ENCODE assay signal across 10 cellular contexts in the genomic region with DNA sequence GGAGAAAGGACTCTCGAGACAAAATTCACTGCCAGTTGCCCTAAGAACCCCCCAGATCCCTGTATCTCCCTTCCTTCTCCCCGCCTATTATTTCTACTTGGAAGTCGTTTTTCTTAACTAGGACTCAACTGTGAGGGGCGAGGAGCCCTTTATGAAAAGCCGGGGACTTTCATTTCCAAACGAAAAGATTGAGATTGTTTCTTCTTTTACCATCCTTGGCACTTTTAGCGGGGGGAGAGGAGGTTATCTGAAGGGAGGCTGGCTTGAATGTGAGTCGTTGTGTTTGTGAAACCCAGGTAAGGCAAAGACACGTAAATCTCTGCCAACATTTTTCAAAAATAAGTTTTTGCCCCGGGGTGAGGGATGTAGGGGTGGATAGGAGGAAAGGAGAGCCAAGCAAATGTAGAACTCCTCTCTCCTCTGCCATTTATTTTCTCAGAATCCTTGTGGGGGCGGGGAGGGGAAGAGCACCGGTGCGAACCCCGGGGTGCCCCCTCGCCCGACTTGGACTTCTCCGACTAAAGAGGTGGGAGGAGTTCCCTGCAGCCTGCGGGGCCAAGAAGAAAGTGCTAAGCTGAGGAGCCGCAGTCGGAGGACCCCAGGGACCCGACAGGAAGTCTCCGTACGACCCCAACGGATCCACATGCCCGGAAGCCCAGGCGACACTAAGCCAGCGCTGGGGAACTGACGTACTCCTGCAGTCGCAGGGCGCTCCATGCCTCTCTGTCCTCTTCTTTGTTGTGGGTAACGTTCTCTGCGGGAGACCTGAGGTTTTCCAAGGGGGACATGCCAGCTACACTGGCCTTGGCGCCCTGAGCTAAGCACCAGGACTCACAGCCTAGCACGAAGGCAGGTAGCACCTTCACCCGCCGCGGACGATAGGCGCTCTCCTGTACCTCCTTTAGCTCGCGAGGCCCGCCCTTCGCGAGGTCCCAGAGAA. TPM values are rescaled to one million over a fixed set of nuclear protein-coding genes. Genes with fewer than 3 reads are reported as not detected.
DNase-seq lines count a peak whose midpoint lies in the region; ATAC-seq and TF ChIP-seq lines count a peak whose summit lies in the region.
"Had no signal": no experiment of that assay in that cellular context is flagged by ENCODE, and none has a peak within 500 bp of the region (broad histone marks: within the 10 kb centered on the region; RNA-seq: fewer than 3 reads in every experiment).

No MANE protein-coding gene starts in this region.

- intact Hi-C loops in A673 (cut with micrococcal nuclease; ENCODE audit: unreplicated experiment): loop anchor here (5.0 kb wide), 1 partner anchor 50 kb away; no protein-coding TSS in a partner anchor

- ATAC-seq in naive B cell (ENCODE audit: low read depth in 2 of 2) (no peak), GM21786 (IDR thresholded peaks at IDR 0.05; ENCODE audit: unreplicated experiment) (no peak)
- ATAC-seq: T-cell had no signal

- no peaks in the 10 kb centered on the region for H3K9me3 ChIP-seq in A673 (ENCODE audit: low read depth, low read length, poor library complexity, severe bottlenecking)
- H3K9me3 ChIP-seq in CD8-positive, alpha-beta memory T cell (ENCODE audit: low read length): no peaks in the 10 kb centered on the region

- H3K4me3 Mint-ChIP-seq in CD8-positive, alpha-beta memory T cell: peak overlapping the region in 4 of 7 donors; percentile 3 to 38 (median 28)
- H3K4me3 Mint-ChIP-seq in naive B cell: peak overlapping the region in 7 of 8 donors; percentile 9 to 83 (median 42)
- H3K4me3 Mint-ChIP-seq in immature natural killer cell: peak overlapping the region in 1 of 5 donors; percentile 34

- H3K4me1 Mint-ChIP-seq in CD8-positive, alpha-beta memory T cell: peaks cover 29 to 52% (median 29%) of the 10 kb centered on the region in 3 donors
- H3K4me1 Mint-ChIP-seq in naive B cell (peaks cover 19 to 50% (median 31%) of the 10 kb centered on the region in 3 donors), immature natural killer cell (peaks cover 3 to 5% of the 10 kb centered on the region in 2 donors)

- H3K4me3 ChIP-seq in A673 (ENCODE audit: low read depth, low read length, poor library complexity, severe bottlenecking) (peak overlapping the region; percentile 10), cardiac fibroblast (replicated peaks in 1 of 2; ENCODE audit: low read depth in 2 of 2, low read length in 2 of 2) (peak overlapping the region; percentile 60 to 62)
- no peak overlapping the region for H3K4me3 ChIP-seq in CD8-positive, alpha-beta memory T cell (ENCODE audit: low read length)

- H3K9me3 Mint-ChIP-seq in CD8-positive, alpha-beta memory T cell: no peaks in the 10 kb centered on the region
- H3K9me3 Mint-ChIP-seq in naive B cell (peaks cover 0 to 7% (median 0%) of the 10 kb centered on the region in 7 donors), immature natural killer cell (peaks cover 0 to 2% (median 0%) of the 10 kb centered on the region in 6 donors)
- H3K9me3 Mint-ChIP-seq: T-cell had no signal

- no TSS peak for BruUV-seq in A673 (replicated peaks; lab: Mats Ljungman, UMichigan)

- peak overlapping the region in 1 of 8 donors; percentile 29 for H3K27ac Mint-ChIP-seq in CD8-positive, alpha-beta memory T cell
- H3K27ac Mint-ChIP-seq in naive B cell (no peak overlapping the region), immature natural killer cell (no peak overlapping the region)
- H3K27ac Mint-ChIP-seq: T-cell had no signal

- peaks cover 99% of the 10 kb centered on the region for H3K27me3 ChIP-seq in A673 (replicated peaks; ENCODE audit: insufficient read depth, low read depth, low read length, poor library complexity)
- H3K27me3 ChIP-seq in CD8-positive, alpha-beta memory T cell (ENCODE audit: insufficient read depth, low read length, poor library complexity, severe bottlenecking): peaks cover 16% of the 10 kb centered on the region

- H3K36me3 Mint-ChIP-seq in CD8-positive, alpha-beta memory T cell: no peaks in the 10 kb centered on the region
- H3K36me3 Mint-ChIP-seq in naive B cell: peaks cover 0 to 6% of the 10 kb centered on the region in 2 donors
- no peaks in the 10 kb centered on the region for H3K36me3 Mint-ChIP-seq in immature natural killer cell

- H3K27me3 Mint-ChIP-seq in CD8-positive, alpha-beta memory T cell: peaks cover 52 to 82% of the 10 kb centered on the region in 2 donors
- peaks cover 68 to 87% (median 80%) of the 10 kb centered on the region in 3 donors for H3K27me3 Mint-ChIP-seq in naive B cell
- H3K27me3 Mint-ChIP-seq in immature natural killer cell (ENCODE audit: low read depth in 3 of 3): peaks cover 12 to 30% (median 24%) of the 10 kb centered on the region in 3 donors

- DNase-seq in A673 (ENCODE audit: low spot score) (peak; percentile 85), cardiac fibroblast (ENCODE audit: low read depth in 2 of 2) (no peak), naive B cell (no peak), DMS153 (lab: John Stamatoyannopoulos, UW) (no peak), immature natural killer cell (no peak), AG08395 (ENCODE audit: low spot score) (no peak)
- DNase-seq in CD8-positive, alpha-beta memory T cell: no peak
- DNase-seq: NCI-H2081 treated with DMSO at 0.1 percent for 48 hours, T-cell had no signal

- TF ChIP-seq CTCF in A673 (conservative IDR thresholded peaks at IDR 0.05; ENCODE audit: low read depth, low read length): no peak
- TF ChIP-seq CTCF in cardiac fibroblast (IDR thresholded peaks at IDR 0.05; ENCODE audit: low read depth, low read length): no peak

- no peaks in the 10 kb centered on the region for H3K36me3 ChIP-seq in A673 (ENCODE audit: insufficient read depth, low read length, poor library complexity, severe bottlenecking)
- no peaks in the 10 kb centered on the region for H3K36me3 ChIP-seq in CD8-positive, alpha-beta memory T cell (ENCODE audit: insufficient read depth, low read length)

- POLR2A ChIA-PET in A673 (lab: Charles Lee; ENCODE audit: low non-redundant PET): no interaction called here
- POLR2A ChIA-PET in CD8-positive, alpha-beta memory T cell (lab: Charles Lee): no interaction called here

- no peak overlapping the region for H3K27ac ChIP-seq in A673 (ENCODE audit: low read depth, low read length, poor library complexity, severe bottlenecking)
- H3K27ac ChIP-seq in CD8-positive, alpha-beta memory T cell (ENCODE audit: low read depth, low read length): no peak overlapping the region

- peaks cover 48% of the 10 kb centered on the region for H3K4me1 ChIP-seq in A673 (ENCODE audit: insufficient read depth, low read length, poor library complexity, severe bottlenecking)
- H3K4me1 ChIP-seq in CD8-positive, alpha-beta memory T cell (ENCODE audit: insufficient read depth, low read length): no peaks in the 10 kb centered on the region

- CTCF ChIA-PET in A673 (lab: Charles Lee): interaction anchor here (1.5 kb wide), 1 partner anchor 11 kb away, joined by 6 read pairs; no protein-coding TSS in a partner anchor
- CTCF ChIA-PET in CD8-positive, alpha-beta memory T cell (lab: Charles Lee): no interaction called here

RNA-seq across cellular contexts. Expression of a gene that starts 2.3 kb away (rescaled TPM):
- 8.6 and 10.4 TPM in 2 replicates for total RNA-seq in A673 (2021)
- not detected for total RNA-seq in CD8-positive, alpha-beta memory T cell
- polyA plus RNA-seq in CD8-positive, alpha-beta memory T cell: not detected
- not detected for polyA plus RNA-seq in naive B cell (ENCODE audit: low read depth in 6 of 6)
- polyA plus RNA-seq in immature natural killer cell: not detected
- total RNA-seq: T-cell had no signal
